ENCODE assay signal across 27 cellular contexts in the genomic region with DNA sequence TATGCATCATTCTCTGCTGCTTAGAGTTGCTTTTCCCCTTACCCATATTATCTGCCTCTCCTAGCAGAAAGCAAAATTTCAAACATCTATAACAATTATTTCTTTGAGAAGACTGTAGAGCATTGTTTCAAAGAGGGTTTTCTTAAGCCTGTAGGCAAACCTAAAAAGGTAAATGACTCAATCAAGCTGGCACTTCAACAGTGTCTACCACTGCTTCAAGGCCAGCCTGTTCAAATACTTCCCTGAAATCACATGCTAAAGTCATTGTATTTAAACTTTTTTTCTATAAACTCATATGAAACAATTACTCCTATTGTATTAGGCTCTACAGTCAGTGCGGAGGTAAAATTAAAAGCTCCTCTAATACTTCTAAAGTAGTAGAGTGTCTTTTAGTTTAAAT.
DNase-seq lines count a peak whose midpoint lies in the region; ATAC-seq, FAIRE-seq and TF ChIP-seq lines count a peak whose summit lies in the region.
"Had no signal": no experiment of that assay in that cellular context is flagged by ENCODE, and none has a peak within 500 bp of the region (broad histone marks: within the 10 kb centered on the region; RNA-seq: fewer than 3 reads in every experiment).

No MANE protein-coding gene starts in this region.

- no peaks in the 10 kb centered on the region for H4K20me1 ChIP-seq in HepG2 (ENCODE audit: insufficient read depth, low read length)

- POLR2A ChIA-PET in HepG2 (lab: Yijun Ruan, JAX): no interaction called here

- no peaks in the 10 kb centered on the region for H3K27me3 ChIP-seq in heart right ventricle
- no peaks in the 10 kb centered on the region for H3K27me3 ChIP-seq in HepG2 (ENCODE audit: control insufficient read depth in 1 of 2, insufficient read depth in 2 of 2, low read length in 2 of 2)
- H3K27me3 ChIP-seq in uterus: no peaks in the 10 kb centered on the region
- H3K27me3 ChIP-seq: adrenal gland, upper lobe of left lung had no signal

- peak overlapping the region in 1 of 10 donors; percentile 36 for H3K27ac ChIP-seq in heart right ventricle
- H3K27ac ChIP-seq in HepG2 (ENCODE audit: extremely low read length, insufficient read depth, low read length): no peak overlapping the region
- H3K27ac ChIP-seq in uterus: no peak overlapping the region
- H3K27ac ChIP-seq: adrenal gland, KMS-11, prostate gland had no signal

- TF ChIP-seq RAD21 in HepG2 (CRISPR knock-in tag; IDR thresholded peaks at IDR 0.05): no peak

- H3K4me2 ChIP-seq in HepG2 (ENCODE audit: low read depth, low read length): no peak overlapping the region
- H3K4me2 ChIP-seq: KMS-11 had no signal

- CTCF ChIA-PET in HepG2 (lab: Yijun Ruan, JAX; ENCODE audit: low intra/inter-chr PET ratio, low total read pairs): no interaction called here

- H2AFZ ChIP-seq in HepG2 (ENCODE audit: low read length): no peak overlapping the region

- no TSS peak for BruUV-seq in HepG2 (replicated peaks; lab: Mats Ljungman, UMichigan)

- peak; percentile 55 for FAIRE-seq in endometrium (lab: Jason Lieb, UNC)
- no peak for FAIRE-seq in HepG2 (lab: Jason Lieb, UNC)
- FAIRE-seq in urothelium cell line (lab: Jason Lieb, UNC): no peak
- FAIRE-seq: H1, HTR-8/SVneo had no signal

- intact Hi-C loops in heart right ventricle (cut with DNase I) (loop anchor here in 1 of 10 donors (5.0 kb wide), 1 partner anchor 127 kb away; no protein-coding TSS in a partner anchor), Right ventricle myocardium inferior (cut with DNase I) (no loop called here), HepG2 (cut with micrococcal nuclease; ENCODE audit: unreplicated experiment) (no loop called here), uterus (cut with DNase I; ENCODE audit: low total_unique reads) (no loop called here)

- ATAC-seq in heart right ventricle (peak in 5 of 8 donors; percentile 25 to 69 (median 51)), Right ventricle myocardium inferior (no peak), HepG2 (no peak), HG03520 (IDR thresholded peaks at IDR 0.05; ENCODE audit: unreplicated experiment) (no peak)

- no peaks in the 10 kb centered on the region for H3K79me2 ChIP-seq in HepG2 (ENCODE audit: insufficient read depth, low read length)

- no peak overlapping the region for H3K9ac ChIP-seq in HepG2 (ENCODE audit: insufficient read depth, low read depth, low read length)
- H3K9ac ChIP-seq: KMS-11 had no signal

- DNase-seq in heart right ventricle (no peak), Right ventricle myocardium inferior (ENCODE audit: missing footprints) (no peak), HepG2 (ENCODE audit: low spot score) (peak; percentile 39), urothelium cell line (ENCODE audit: low spot score) (peak; percentile 49), uterus (no peak), D341Med (ENCODE audit: low spot score) (no peak)
- DNase-seq: activated CD4-positive, alpha-beta T cell treated with anti-CD3 and anti-CD28 coated beads for 4 hours; activated naive CD4-positive, alpha-beta T cell treated with Interleukin-2 at 50 U/mL for 16 hours; activated T-cell treated with anti-CD3 and anti-CD28 coated beads, Interleukin-2, amount 50 U/mL, for 48 hours; adrenal gland; DMS79 treated with DMSO at 0.1 percent for 48 hours; foreskin fibroblast; hippocampal formation; immature natural killer cell; NCI-H2029 treated with DMSO at 0.1 percent for 48 hours; NCI-H226; NCI-H774; small intestine; stimulated activated CD4-positive, alpha-beta T cell treated with anti-CD3 and anti-CD28 coated beads, Interleukin-2, amount 100 ng/mL, for 24 hours; substantia nigra; upper lobe of left lung had no signal

- TF ChIP-seq POLR2A in HepG2 (IDR thresholded peaks at IDR 0.05; ENCODE audit: insufficient read depth in 1 of 2, low read depth in 2 of 2, low read length in 2 of 2) (no peak), uterus (IDR thresholded peaks at IDR 0.05) (no peak)

- H3K36me3 ChIP-seq in heart right ventricle (peaks cover 0 to 29% (median 9%) of the 10 kb centered on the region in 9 donors), HepG2 (replicated peaks in 1 of 2; ENCODE audit: control insufficient read depth in 1 of 2, insufficient read depth in 2 of 2, low read length in 2 of 2) (no peaks in the 10 kb centered on the region), uterus (no peaks in the 10 kb centered on the region)
- H3K36me3 ChIP-seq: adrenal gland, prostate gland had no signal

- H3K9me3 ChIP-seq in heart right ventricle: peaks cover 0 to 10% (median 0%) of the 10 kb centered on the region in 11 donors
- H3K9me3 ChIP-seq in HepG2 (ENCODE audit: low read length): no peaks in the 10 kb centered on the region
- no peaks in the 10 kb centered on the region for H3K9me3 ChIP-seq in uterus
- H3K9me3 ChIP-seq: prostate gland, upper lobe of left lung had no signal

- no peak overlapping the region for H3K4me3 ChIP-seq in heart right ventricle
- H3K4me3 ChIP-seq in HepG2 (replicated peaks in 1 of 3; ENCODE audit: insufficient read depth in 1 of 3, low read depth in 2 of 3, low read length in 3 of 3): no peak overlapping the region
- H3K4me3 ChIP-seq in uterus: no peak overlapping the region
- H3K4me3 ChIP-seq: adrenal gland, prostate gland, upper lobe of left lung had no signal

- peaks cover 0 to 34% (median 9%) of the 10 kb centered on the region in 9 donors for H3K4me1 ChIP-seq in heart right ventricle
- H3K4me1 ChIP-seq in HepG2 (ENCODE audit: insufficient read depth, low read length): 0 out of 2 replicates have a peak, but pooled peaks cover 5% of the 10 kb centered on the region
- H3K4me1 ChIP-seq in uterus: no peaks in the 10 kb centered on the region
- H3K4me1 ChIP-seq: prostate gland had no signal

- in situ Hi-C loops in HepG2 (cut with HindIII; ENCODE audit: extremely low pct_ligation_motif_present, low pct_unique_long_range_greater_than_20kb): loop anchor here (25.0 kb wide), 1 partner anchor 712 kb away; no protein-coding TSS in a partner anchor

- no peak for TF ChIP-seq CTCF in heart right ventricle (IDR thresholded peaks at IDR 0.05)
- TF ChIP-seq CTCF in HepG2 (CRISPR knock-in tag; IDR thresholded peaks at IDR 0.05): no peak
- no peak for TF ChIP-seq CTCF in uterus (IDR thresholded peaks at IDR 0.05)

- 83 to 84% methylated on average over 1 of the region's 1 CpG for WGBS in heart right ventricle, 2 donors
- 0% methylated on average over 1 of the region's 1 CpG for WGBS in HepG2 (ENCODE audit: low lambda C conversion rate)

- no peak for TF ChIP-seq EP300 in HepG2 (IDR thresholded peaks at IDR 0.05; ENCODE audit: low read depth in 2 of 2, low read length in 2 of 2)
- TF ChIP-seq EP300 in HepG2 (CRISPR knock-in tag; IDR thresholded peaks at IDR 0.05; ENCODE audit: borderline replicate concordance): no peak

TF ChIP-seq in HepG2, 621 proteins besides CTCF, POLR2A, EP300 and RAD21:
- TF ChIP-seq PAX8 (CRISPR knock-in tag; IDR thresholded peaks at IDR 0.05; ENCODE audit: borderline replicate concordance) (no peak), RXRA (CRISPR knock-in tag; IDR thresholded peaks at IDR 0.05) (no peak), TEAD3 (CRISPR knock-in tag; optimal IDR thresholded peaks at IDR 0.05; ENCODE audit: borderline replicate concordance) (no peak), ZSCAN12 (CRISPR knock-in tag; IDR thresholded peaks at IDR 0.05) (no peak), NFIB (CRISPR knock-in tag; IDR thresholded peaks at IDR 0.05; ENCODE audit: borderline replicate concordance) (no peak), SOX13 (IDR thresholded peaks at IDR 0.05) (no peak), SOX13 (CRISPR knock-in tag; conservative IDR thresholded peaks at IDR 0.05 in 1 of 2, IDR thresholded peaks at IDR 0.05 in 1 of 2) (peak in 1 of 2 experiments; percentile 81; a peak in 2 of 4 replicates), NCOR1 (IDR thresholded peaks at IDR 0.05; ENCODE audit: borderline replicate concordance, low read length) (no peak), ZFP90 (CRISPR knock-in tag; IDR thresholded peaks at IDR 0.05; ENCODE audit: borderline replicate concordance) (no peak)

Comparison
In these comparisons a context has a peak if more than half of its experiments do, and no peak if none do; other contexts are left out.
1. ATAC-seq: peak in heart right ventricle (5 of 8); none in Right ventricle myocardium inferior (single experiment), HepG2 (single experiment) and HG03520 (single experiment).
2. DNase-seq: peak in HepG2 (single experiment) and urothelium cell line (single experiment); none in heart right ventricle (0 of 2), Right ventricle myocardium inferior (single experiment), uterus (0 of 2) and D341Med (single experiment).